In genomic region chr3:14716593-14716992, GRCh38 we compare ENCODE assay signal across 2 cellular contexts.
TF ChIP-seq lines count a peak whose summit lies in the region.

No MANE protein-coding gene starts in this region.

TF ChIP-seq in IMR-90, 13 proteins besides CTCF, POLR2A, EP300 and RAD21:
- TF ChIP-seq SMC3 (IDR thresholded peaks at IDR 0.05; ENCODE audit: low read depth, low read length), result no peak
- TF ChIP-seq CEBPB (IDR thresholded peaks at IDR 0.05; ENCODE audit: low read depth, low read length), result no peak
- no peak for TF ChIP-seq RFX5 (IDR thresholded peaks at IDR 0.05; ENCODE audit: low read depth, low read length)
- no peak for TF ChIP-seq RCOR1 (IDR thresholded peaks at IDR 0.05; ENCODE audit: insufficient replicate concordance, low read length)
- no peak for TF ChIP-seq MAZ (IDR thresholded peaks at IDR 0.05; ENCODE audit: borderline replicate concordance, low read depth, low read length)
- TF ChIP-seq CHD1 (IDR thresholded peaks at IDR 0.05; ENCODE audit: low read depth, low read length), result no peak
- TF ChIP-seq MAFK (IDR thresholded peaks at IDR 0.05; ENCODE audit: low read depth, low read length), result no peak
- TF ChIP-seq USF2 (IDR thresholded peaks at IDR 0.05; ENCODE audit: low read depth, low read length), result no peak
- no peak for TF ChIP-seq BHLHE40 (IDR thresholded peaks at IDR 0.05; ENCODE audit: low read depth, low read length)
- no peak for TF ChIP-seq MXI1 (IDR thresholded peaks at IDR 0.05; ENCODE audit: borderline replicate concordance, low read depth, low read length)
- no peak for TF ChIP-seq FOS (IDR thresholded peaks at IDR 0.05; ENCODE audit: low read depth, low read length)
- TF ChIP-seq, protein P1, sequence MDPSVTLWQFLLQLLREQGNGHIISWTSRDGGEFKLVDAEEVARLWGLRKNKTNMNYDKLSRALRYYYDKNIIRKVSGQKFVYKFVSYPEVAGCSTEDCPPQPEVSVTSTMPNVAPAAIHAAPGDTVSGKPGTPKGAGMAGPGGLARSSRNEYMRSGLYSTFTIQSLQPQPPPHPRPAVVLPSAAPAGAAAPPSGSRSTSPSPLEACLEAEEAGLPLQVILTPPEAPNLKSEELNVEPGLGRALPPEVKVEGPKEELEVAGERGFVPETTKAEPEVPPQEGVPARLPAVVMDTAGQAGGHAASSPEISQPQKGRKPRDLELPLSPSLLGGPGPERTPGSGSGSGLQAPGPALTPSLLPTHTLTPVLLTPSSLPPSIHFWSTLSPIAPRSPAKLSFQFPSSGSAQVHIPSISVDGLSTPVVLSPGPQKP (IDR thresholded peaks at IDR 0.05; ENCODE audit: borderline replicate concordance, low read depth, low read length), result no peak

TF ChIP-seq in WTC11, 78 proteins besides CTCF, POLR2A, EP300 and RAD21:
- TF ChIP-seq ARID4B (CRISPR knock-in tag; IDR thresholded peaks at IDR 0.05; ENCODE audit: borderline replicate concordance), result no peak
